In the genomic region with DNA sequence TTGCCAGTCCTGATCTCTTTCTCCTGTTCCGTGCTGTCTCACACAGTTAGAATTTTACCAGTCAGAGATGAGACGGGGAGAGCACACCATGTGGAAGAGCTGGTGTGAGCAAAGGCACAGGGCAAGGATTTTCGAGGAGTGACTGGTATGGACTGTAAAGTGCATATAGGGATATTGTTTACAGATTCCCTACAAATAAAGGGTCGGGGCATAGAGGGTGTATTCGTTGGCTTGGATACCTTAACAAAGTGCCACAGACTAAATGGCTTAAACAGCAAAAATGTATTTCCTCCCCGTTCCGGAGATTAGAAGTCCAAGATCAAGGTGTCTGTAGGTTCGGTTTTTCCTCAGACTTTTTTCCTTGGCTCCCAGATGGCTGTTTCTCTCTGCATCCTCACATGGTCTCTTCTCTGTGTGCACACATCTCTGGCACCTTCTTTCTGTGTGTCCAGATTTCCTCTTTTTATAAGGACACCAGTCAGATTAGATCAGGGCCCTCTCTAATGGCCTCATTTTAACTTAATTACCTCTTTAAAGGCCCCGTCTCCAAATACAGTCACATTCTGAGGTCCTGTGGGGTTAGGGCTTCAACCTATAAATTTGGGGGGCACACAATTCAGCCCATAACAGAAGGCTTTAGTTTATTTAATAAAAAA, we compare ENCODE assay signal across 17 cellular contexts. TPM values are rescaled to one million over a fixed set of nuclear protein-coding genes. Genes with fewer than 3 reads are reported as not detected.
DNase-seq lines count a peak whose midpoint lies in the region; ATAC-seq, FAIRE-seq and TF ChIP-seq lines count a peak whose summit lies in the region.
"Had no signal": no experiment of that assay in that cellular context is flagged by ENCODE, and none has a peak within 500 bp of the region (broad histone marks: within the 10 kb centered on the region; RNA-seq: fewer than 3 reads in every experiment).

No MANE protein-coding gene starts in this region.

- H3K4me2 ChIP-seq in A549 (peak overlapping the region; percentile 67), mesenchymal stem cell (ENCODE audit: low read length, poor library complexity, severe bottlenecking) (no peak overlapping the region), neuronal stem cell (ENCODE audit: insufficient read depth, low read length, poor library complexity, severe bottlenecking) (no peak overlapping the region)
- H3K4me2 ChIP-seq: GM23338 had no signal

- H4K91ac ChIP-seq in mesenchymal stem cell (ENCODE audit: low read length) (no peak overlapping the region), neuronal stem cell (ENCODE audit: low read depth, low read length, poor library complexity) (no peak overlapping the region)

- H3K4me3 ChIP-seq in A549 (no peak overlapping the region), mesenchymal stem cell (ENCODE audit: insufficient read depth in 1 of 2, low read depth in 1 of 2, low read length in 2 of 2) (no peak overlapping the region), neuronal stem cell (ENCODE audit: low read length in 2 of 2) (no peak overlapping the region), transverse colon (no peak overlapping the region)
- H3K4me3 ChIP-seq: GM23338, sigmoid colon, tibial artery had no signal

- no peak overlapping the region for H2BK120ac ChIP-seq in mesenchymal stem cell (ENCODE audit: low read depth, low read length)
- no peak overlapping the region for H2BK120ac ChIP-seq in neuronal stem cell (ENCODE audit: low read depth, low read length)

- H3K27ac ChIP-seq in A549 (peak overlapping the region; percentile 56 to 72; a peak in 4 of 6 replicates), mesenchymal stem cell (ENCODE audit: low read length, poor library complexity, severe bottlenecking) (peak overlapping the region; percentile 21), neuronal stem cell (replicated peaks; ENCODE audit: low read length) (no peak overlapping the region), transverse colon (no peak overlapping the region)
- no peak overlapping the region for H3K27ac ChIP-seq in CD4-positive, alpha-beta T cell (ENCODE audit: low read depth, low read length)
- H3K27ac ChIP-seq: sigmoid colon, tibial artery had no signal

- H2BK15ac ChIP-seq in mesenchymal stem cell (ENCODE audit: low read depth, poor library complexity, severe bottlenecking) (no peak overlapping the region), neuronal stem cell (ENCODE audit: low read length) (no peak overlapping the region)

- H2AFZ ChIP-seq in mesenchymal stem cell (ENCODE audit: low read depth, low read length) (no peak overlapping the region), neuronal stem cell (ENCODE audit: low read length) (no peak overlapping the region)
- H2AFZ ChIP-seq: GM23338 had no signal

- no peak overlapping the region for H3K14ac ChIP-seq in mesenchymal stem cell (ENCODE audit: low read length in 2 of 2)
- H3K14ac ChIP-seq in neuronal stem cell (ENCODE audit: low read length) = no peak overlapping the region

- POLR2A ChIA-PET in A549 (lab: Yijun Ruan, JAX) = no interaction called here
- POLR2A ChIA-PET in CD4-positive, alpha-beta T cell (lab: Charles Lee) = interaction anchor here (0.7 to 6.4 kb wide), 8 partner anchors 13 to 146 kb away, joined by 3 to 48 read pairs (median 6); partner anchors contain the start of gene MED7

- in situ Hi-C loops in transverse colon (cut with MboI; ENCODE audit: low pct_ligation_motif_present in 1 of 4, low pct_unique_long_range_greater_than_20kb in 1 of 4, low sequenced_read_pairs in 3 of 4) = no loop called here

- no peaks in the 10 kb centered on the region for H3K9me3 Mint-ChIP-seq in CD4-positive, alpha-beta T cell
- no peaks in the 10 kb centered on the region for H3K9me3 Mint-ChIP-seq in activated T-helper 2 cell treated with anti-CD3 and anti-CD28 coated beads, Interferon-gamma antibody, Interleukin-2, Interleukin-4, amounts not matched to agents 10 μg/mL and 5 μg/mL and 100 μg/mL, durations not matched to agents 14 hours and 24 hours and 36 hours
- H3K9me3 Mint-ChIP-seq: activated CD4-positive, alpha-beta memory T cell treated with anti-CD3 and anti-CD28 coated beads, Interleukin-2, amount 10 ng/mL, durations not matched to agents 7 days and 5 days; GM23338 had no signal

- CTCF ChIA-PET in A549 (lab: Yijun Ruan, JAX) = no interaction called here
- CTCF ChIA-PET in CD4-positive, alpha-beta T cell (lab: Charles Lee) = interaction anchor here (0.8 to 2.4 kb wide), 8 partner anchors 14 to 140 kb away, joined by 3 to 8 read pairs (median 3); partner anchors contain the start of gene CYFIP2

- FAIRE-seq in A549 (lab: Jason Lieb, UNC) = no peak

- H3K27ac Mint-ChIP-seq in CD4-positive, alpha-beta T cell = peak overlapping the region; percentile 87
- H3K27ac Mint-ChIP-seq in activated T-helper 2 cell treated with anti-CD3 and anti-CD28 coated beads, Interferon-gamma antibody, Interleukin-2, Interleukin-4, amounts not matched to agents 10 μg/mL and 5 μg/mL and 100 μg/mL, durations not matched to agents 14 hours and 24 hours and 36 hours = peak overlapping the region; percentile 69
- H3K27ac Mint-ChIP-seq: GM23338 had no signal

- H3K4me1 Mint-ChIP-seq in CD4-positive, alpha-beta T cell (ENCODE audit: low read depth) = peaks cover 74% of the 10 kb centered on the region
- peaks cover 61% of the 10 kb centered on the region for H3K4me1 Mint-ChIP-seq in activated T-helper 2 cell treated with anti-CD3 and anti-CD28 coated beads, Interferon-gamma antibody, Interleukin-2, Interleukin-4, amounts not matched to agents 10 μg/mL and 5 μg/mL and 100 μg/mL, durations not matched to agents 14 hours and 24 hours and 36 hours (ENCODE audit: low read depth)
- H3K4me1 Mint-ChIP-seq: GM23338 had no signal

- H2BK12ac ChIP-seq in mesenchymal stem cell (ENCODE audit: low read length in 2 of 2) (no peak overlapping the region), neuronal stem cell (ENCODE audit: low read length) (no peak overlapping the region)

- TF ChIP-seq POLR2A in A549 (IDR thresholded peaks at IDR 0.05; ENCODE audit: low read length) (no peak), transverse colon (IDR thresholded peaks at IDR 0.05) (no peak)

- TF ChIP-seq CTCF in A549 (IDR thresholded peaks at IDR 0.05) = no peak
- TF ChIP-seq CTCF in CD4-positive, alpha-beta T cell (IDR thresholded peaks at IDR 0.05) = no peak
- TF ChIP-seq CTCF in transverse colon (IDR thresholded peaks at IDR 0.05) = no peak

- H3K9ac ChIP-seq in mesenchymal stem cell (ENCODE audit: low read length) (no peak overlapping the region), neuronal stem cell (ENCODE audit: low read depth, low read length, poor library complexity) (no peak overlapping the region)

- H3K23ac ChIP-seq in mesenchymal stem cell (ENCODE audit: low read length in 2 of 2) (no peak overlapping the region), neuronal stem cell (ENCODE audit: low read depth, low read length, poor library complexity) (no peak overlapping the region)

- TF ChIP-seq RAD21 in A549 (conservative IDR thresholded peaks at IDR 0.05 in 1 of 2, IDR thresholded peaks at IDR 0.05 in 1 of 2) = no peak

- DNase-seq in A549 (ENCODE audit: low read depth in 1 of 2, low spot score in 1 of 2) = no peak
- no peak for DNase-seq in CD4-positive, alpha-beta T cell
- DNase-seq in activated T-helper 2 cell treated with anti-CD3 and anti-CD28 coated beads, Interferon-gamma antibody, Interleukin-2, Interleukin-4, amounts not matched to agents 10 μg/mL and 5 μg/mL and 100 μg/mL, durations not matched to agents 14 hours and 24 hours and 36 hours (ENCODE audit: low spot score) = no peak
- no peak for DNase-seq in mesenchymal stem cell
- no peak for DNase-seq in neuronal stem cell (ENCODE audit: low spot score)
- no peak for DNase-seq in inferior parietal cortex (ENCODE audit: extremely low spot score)
- no peak for DNase-seq in transverse colon
- DNase-seq: activated CD4-positive, alpha-beta memory T cell treated with anti-CD3 and anti-CD28 coated beads, Interleukin-2, amount 10 ng/mL, durations not matched to agents 7 days and 5 days; Kasumi-1; NCI-H1092 treated with DMSO at 0.1 percent for 48 hours; NCI-H2081 treated with DMSO at 0.1 percent for 48 hours; NCI-H510A; occipital lobe; RPMI8226; sigmoid colon; tibial artery had no signal

- H3K4ac ChIP-seq in mesenchymal stem cell (ENCODE audit: low read depth in 1 of 2, low read length in 2 of 2) = no peak overlapping the region
- no peak overlapping the region for H3K4ac ChIP-seq in neuronal stem cell (ENCODE audit: low read length)

- H2AK5ac ChIP-seq in mesenchymal stem cell (ENCODE audit: low read length, severe bottlenecking) = peak overlapping the region; percentile 17
- no peak overlapping the region for H2AK5ac ChIP-seq in neuronal stem cell (ENCODE audit: low read depth, low read length)

- H3K4me1 ChIP-seq in A549 = peaks cover 29% of the 10 kb centered on the region
- H3K4me1 ChIP-seq in mesenchymal stem cell (ENCODE audit: control insufficient read depth, insufficient read depth, low read depth, low read length) = peaks cover 16% of the 10 kb centered on the region
- peaks cover 0 to 2% of the 10 kb centered on the region in 2 donors for H3K4me1 ChIP-seq in neuronal stem cell (ENCODE audit: control insufficient read depth in 2 of 2, insufficient read depth in 1 of 2, low read depth in 1 of 2, low read length in 2 of 2)
- H3K4me1 ChIP-seq in transverse colon = peaks cover 0 to 5% (median 2%) of the 10 kb centered on the region in 4 donors
- H3K4me1 ChIP-seq: sigmoid colon, tibial artery had no signal

- H4K8ac ChIP-seq in mesenchymal stem cell (ENCODE audit: low read length) (no peak overlapping the region), neuronal stem cell (ENCODE audit: low read depth, low read length) (no peak overlapping the region)

- H3K36me3 ChIP-seq in mesenchymal stem cell (ENCODE audit: control insufficient read depth in 1 of 2, insufficient read depth in 2 of 2, low read depth in 1 of 2, low read length in 2 of 2) = peaks cover 2 to 13% of the 10 kb centered on the region in 2 experiments
- H3K36me3 ChIP-seq in neuronal stem cell (replicated peaks in 1 of 2; ENCODE audit: control insufficient read depth in 2 of 2, insufficient read depth in 2 of 2, low read length in 2 of 2) = peaks cover 20 to 92% of the 10 kb centered on the region in 2 donors
- H3K36me3 ChIP-seq in transverse colon = no peaks in the 10 kb centered on the region
- H3K36me3 ChIP-seq: sigmoid colon had no signal

- H3K79me1 ChIP-seq in mesenchymal stem cell (replicated peaks; ENCODE audit: low read length, poor library complexity, severe bottlenecking) (peaks cover 3% of the 10 kb centered on the region), neuronal stem cell (ENCODE audit: low read depth, low read length) (no peaks in the 10 kb centered on the region)

- TF ChIP-seq EP300 in A549 (IDR thresholded peaks at IDR 0.05) (no peak), transverse colon (IDR thresholded peaks at IDR 0.05; ENCODE audit: low read depth) (no peak)

- H3K27me3 Mint-ChIP-seq in CD4-positive, alpha-beta T cell = no peaks in the 10 kb centered on the region
- H3K27me3 Mint-ChIP-seq in activated T-helper 2 cell treated with anti-CD3 and anti-CD28 coated beads, Interferon-gamma antibody, Interleukin-2, Interleukin-4, amounts not matched to agents 10 μg/mL and 5 μg/mL and 100 μg/mL, durations not matched to agents 14 hours and 24 hours and 36 hours (ENCODE audit: low read depth) = no peaks in the 10 kb centered on the region
- H3K27me3 Mint-ChIP-seq: activated CD4-positive, alpha-beta memory T cell treated with anti-CD3 and anti-CD28 coated beads, Interleukin-2, amount 10 ng/mL, durations not matched to agents 7 days and 5 days had no signal

- no peak for ATAC-seq in A549
- no peak for ATAC-seq in CD4-positive, alpha-beta T cell (ENCODE audit: poor library complexity)
- ATAC-seq: GM23338 had no signal

- no peaks in the 10 kb centered on the region for H3K27me3 ChIP-seq in CD4-positive, alpha-beta T cell (ENCODE audit: control insufficient read depth, insufficient read depth, low read length)
- H3K27me3 ChIP-seq in mesenchymal stem cell (ENCODE audit: control insufficient read depth in 1 of 2, insufficient read depth in 1 of 2, low read length in 2 of 2) (no peaks in the 10 kb centered on the region), neuronal stem cell (ENCODE audit: control insufficient read depth in 3 of 3, insufficient read depth in 3 of 3, low read depth in 1 of 3, low read length in 3 of 3) (no peaks in the 10 kb centered on the region), transverse colon (no peaks in the 10 kb centered on the region)
- H3K27me3 ChIP-seq: sigmoid colon, tibial artery had no signal

- H3K36me3 Mint-ChIP-seq in CD4-positive, alpha-beta T cell (ENCODE audit: low read depth) = peaks cover 90% of the 10 kb centered on the region
- H3K36me3 Mint-ChIP-seq in activated T-helper 2 cell treated with anti-CD3 and anti-CD28 coated beads, Interferon-gamma antibody, Interleukin-2, Interleukin-4, amounts not matched to agents 10 μg/mL and 5 μg/mL and 100 μg/mL, durations not matched to agents 14 hours and 24 hours and 36 hours (ENCODE audit: low read depth) = peaks cover 80% of the 10 kb centered on the region

- intact Hi-C loops in CD4-positive, alpha-beta T cell (cut with DNase I, micrococcal nuclease) = loop anchor here in 1 of 2 experiments (2.0 to 5.0 kb wide), 3 partner anchors 14 to 37 kb away; no protein-coding TSS in a partner anchor
- intact Hi-C loops in activated T-helper 2 cell treated with anti-CD3 and anti-CD28 coated beads, Interferon-gamma antibody, Interleukin-2, Interleukin-4, amounts not matched to agents 10 μg/mL and 5 μg/mL and 100 μg/mL, durations not matched to agents 14 hours and 24 hours and 36 hours (cut with micrococcal nuclease) = no loop called here
- intact Hi-C loops in transverse colon (cut with DNase I; ENCODE audit: low total_unique reads) = no loop called here

- H2BK5ac ChIP-seq in mesenchymal stem cell (ENCODE audit: low read depth, low read length, poor library complexity, severe bottlenecking) (no peak overlapping the region), neuronal stem cell (ENCODE audit: low read length) (no peak overlapping the region)

- 90% methylated on average over 9 of the region's 9 CpGs for WGBS in A549 (ENCODE audit: missing lambda C conversion rate)
- 93% methylated on average over 8 of the region's 9 CpGs for WGBS in mesenchymal stem cell
- WGBS in neuronal stem cell (ENCODE audit: extremely low coverage in 2 of 2, insufficient read length in 2 of 2, insufficient replicate concordance in 1 of 2), 2 donors = no CpG with 5 or more reads among the region's 9 CpGs
- WGBS in transverse colon (ENCODE audit: low coverage in 1 of 2), 2 donors = 88 to 89% methylated on average over 8 to 9 of the region's 9 CpGs

- H3K18ac ChIP-seq in mesenchymal stem cell (ENCODE audit: low read depth in 1 of 2, low read length in 2 of 2) (no peak overlapping the region), neuronal stem cell (ENCODE audit: low read length) (no peak overlapping the region)

- no peaks in the 10 kb centered on the region for H3K9me3 ChIP-seq in A549
- H3K9me3 ChIP-seq in CD4-positive, alpha-beta T cell (ENCODE audit: control insufficient read depth, low read length) = no peaks in the 10 kb centered on the region
- H3K9me3 ChIP-seq in mesenchymal stem cell (ENCODE audit: control insufficient read depth, low read length) = no peaks in the 10 kb centered on the region
- no peaks in the 10 kb centered on the region for H3K9me3 ChIP-seq in neuronal stem cell (replicated peaks in 1 of 2; ENCODE audit: control insufficient read depth in 2 of 2, insufficient read depth in 1 of 2, low read depth in 1 of 2, low read length in 2 of 2)
- no peaks in the 10 kb centered on the region for H3K9me3 ChIP-seq in transverse colon
- H3K9me3 ChIP-seq: sigmoid colon, tibial artery had no signal

- H3K4me3 Mint-ChIP-seq in CD4-positive, alpha-beta T cell = peak overlapping the region; percentile 49
- no peak overlapping the region for H3K4me3 Mint-ChIP-seq in activated T-helper 2 cell treated with anti-CD3 and anti-CD28 coated beads, Interferon-gamma antibody, Interleukin-2, Interleukin-4, amounts not matched to agents 10 μg/mL and 5 μg/mL and 100 μg/mL, durations not matched to agents 14 hours and 24 hours and 36 hours (ENCODE audit: low read depth)
- H3K4me3 Mint-ChIP-seq: activated CD4-positive, alpha-beta memory T cell treated with anti-CD3 and anti-CD28 coated beads, Interleukin-2, amount 10 ng/mL, durations not matched to agents 7 days and 5 days; GM23338 had no signal

RNA-seq across cellular contexts. Expression of gene CYFIP2, which starts 23.4 kb away (rescaled TPM):
- polyA plus RNA-seq in A549 (2011; rRNA removed) (9.0 and 25.4 TPM in 2 replicates), A549 (2017; fragmentation: RNase III; extraction: RNeasy Plus Mini Kit Qiagen cat#74134 plus additional on column Dnase treatment) (18.6 to 23.8 TPM (median 21.8 TPM) in 3 replicates)
- polyA plus RNA-seq in A549 (2012; cell fraction: cytosol; rRNA removed) = 10.7 and 14.3 TPM in 2 replicates
- 22.5 and 35.6 TPM in 2 replicates for polyA plus RNA-seq in A549 (2012; cell fraction: nucleus; rRNA removed)
- 59.6 and 74.0 TPM in 2 replicates for polyA minus RNA-seq in A549 (2011; rRNA and poly(A)+ RNA removed)
- total RNA-seq in CD4-positive, alpha-beta T cell = 100 to 1,000 TPM; 271 to 287 TPM
- total RNA-seq in activated T-helper 2 cell treated with anti-CD3 and anti-CD28 coated beads, Interferon-gamma antibody, Interleukin-2, Interleukin-4, amounts not matched to agents 10 μg/mL and 5 μg/mL and 100 μg/mL, durations not matched to agents 14 hours and 24 hours and 36 hours = 171 and 182 TPM in 2 replicates
- polyA plus RNA-seq in mesenchymal stem cell (2013, experiment 1 of 2) = 5.5 TPM
- 5.4 TPM for polyA plus RNA-seq in mesenchymal stem cell (2013, experiment 2 of 2)
- 64.7 TPM for polyA plus RNA-seq in neuronal stem cell (2013, experiment 1 of 2)
- polyA plus RNA-seq in neuronal stem cell (2013, experiment 2 of 2) = 63.6 TPM
- 100 to 1,000 TPM in 1 of 4 donors, 10 to 100 TPM in 3; 34.0 to 134 (median 41.6) TPM for total RNA-seq in transverse colon

Comparison
In these comparisons a context has a peak if more than half of its experiments do, and no peak if none do; other contexts are left out.
1. H3K27ac ChIP-seq: peak in A549 (2 of 2) and mesenchymal stem cell (single experiment); none in CD4-positive, alpha-beta T cell (single experiment), neuronal stem cell (single experiment) and transverse colon (0 of 4).